ENCODE assay signal across 10 cellular contexts in the genomic region with DNA sequence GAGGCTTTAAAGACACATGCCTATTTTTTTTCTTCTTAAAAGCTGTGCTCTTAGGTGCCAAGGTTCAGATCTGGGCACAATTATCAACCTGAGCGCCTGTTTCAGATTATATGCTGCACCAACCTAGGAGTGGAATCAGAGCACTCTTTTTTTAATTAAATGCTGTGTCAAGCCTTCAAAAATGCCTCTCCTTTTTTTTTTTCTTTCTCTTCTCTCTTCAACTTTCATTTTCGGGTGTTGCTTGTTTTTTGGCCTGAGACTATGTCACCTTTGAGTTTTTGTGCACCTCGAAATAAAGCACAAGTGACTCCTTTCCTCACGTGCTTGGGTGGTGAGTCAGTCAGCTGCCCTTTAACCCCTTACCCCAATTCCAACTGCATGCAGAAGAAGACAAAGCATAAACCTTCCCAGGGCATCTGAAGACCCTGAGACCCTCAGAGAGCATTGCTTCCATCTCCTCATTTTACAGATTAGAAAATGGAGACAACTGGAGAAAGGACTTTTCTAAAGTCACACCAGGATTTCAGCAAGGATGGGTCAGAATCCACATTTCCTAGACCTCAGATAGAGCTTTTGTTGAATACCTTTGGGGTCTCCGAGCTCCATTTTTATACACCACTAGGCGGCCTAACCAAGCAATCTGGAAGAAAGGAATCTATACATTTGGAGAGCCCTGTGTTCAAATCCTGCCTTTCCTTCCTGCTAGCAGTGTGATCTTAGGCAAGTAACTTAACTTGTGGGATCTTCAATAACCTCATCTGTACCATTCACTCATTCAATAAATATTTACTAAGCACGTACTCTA. TPM values are rescaled to one million over a fixed set of nuclear protein-coding genes. Genes with fewer than 3 reads are reported as not detected.
DNase-seq lines count a peak whose midpoint lies in the region; ATAC-seq and TF ChIP-seq lines count a peak whose summit lies in the region.
"Had no signal": no experiment of that assay in that cellular context is flagged by ENCODE, and none has a peak within 500 bp of the region (broad histone marks: within the 10 kb centered on the region; RNA-seq: fewer than 3 reads in every experiment).

No MANE protein-coding gene starts in this region.

- H3K4me3 ChIP-seq in CD8-positive, alpha-beta T cell (ENCODE audit: low read depth, low read length), result no peak overlapping the region
- peak overlapping the region; percentile 47 for H3K4me3 ChIP-seq in choroid plexus epithelial cell (ENCODE audit: low read depth, low read length)
- peak overlapping the region; percentile 49 for H3K4me3 ChIP-seq in neural progenitor cell

- no peak for ATAC-seq in CD8-positive, alpha-beta T cell
- ATAC-seq in HG02970 (IDR thresholded peaks at IDR 0.05; ENCODE audit: low FRiP score, unreplicated experiment), result peak; percentile 16

- no peaks in the 10 kb centered on the region for H3K4me1 ChIP-seq in CD8-positive, alpha-beta T cell (ENCODE audit: insufficient read depth, low read length)
- peaks cover 61% of the 10 kb centered on the region for H3K4me1 ChIP-seq in neural progenitor cell

- no peak overlapping the region for H3K9ac ChIP-seq in neural progenitor cell

- peak overlapping the region; percentile 9 for H2AFZ ChIP-seq in neural progenitor cell (replicated peaks)

- H3K9me3 ChIP-seq in CD8-positive, alpha-beta T cell (ENCODE audit: low read length), result no peaks in the 10 kb centered on the region
- no peaks in the 10 kb centered on the region for H3K9me3 ChIP-seq in neural progenitor cell (ENCODE audit: low read depth)

- H3K27ac ChIP-seq in CD8-positive, alpha-beta T cell (ENCODE audit: low read depth, low read length), result no peak overlapping the region
- peak overlapping the region; percentile 42 for H3K27ac ChIP-seq in neural progenitor cell

- DNase-seq in CD8-positive, alpha-beta T cell, result no peak
- DNase-seq in choroid plexus epithelial cell (ENCODE audit: low read depth) (peak; percentile 41), neural progenitor cell (ENCODE audit: low spot score) (no peak), H4 (ENCODE audit: low spot score) (no peak), COLO829 (ENCODE audit: low spot score) (no peak)
- DNase-seq in activated CD4-positive, alpha-beta memory T cell treated with anti-CD3 and anti-CD28 coated beads, Interleukin-2, amount 10 ng/mL, durations not matched to agents 7 days and 5 days, result no peak
- DNase-seq in activated T-cell treated with anti-CD3 and anti-CD28 coated beads, Interleukin-2, amount 50 U/mL, for 48 hours, result no peak
- DNase-seq: activated naive CD8-positive, alpha-beta T cell treated with anti-CD3 and anti-CD28 coated beads, Interleukin-2, amount 10 ng/mL, durations not matched to agents 7 days and 5 days; DND-41 had no signal

- peak overlapping the region; percentile 86 for H3K4me2 ChIP-seq in neural progenitor cell

- peaks cover 5% of the 10 kb centered on the region for H4K20me1 ChIP-seq in neural progenitor cell (ENCODE audit: low read depth)

- POLR2A ChIA-PET in CD8-positive, alpha-beta T cell (lab: Charles Lee), result interaction anchor here (1.1 kb wide), 1 partner anchor 12 kb away, joined by 3 read pairs; no protein-coding TSS in a partner anchor
- POLR2A ChIA-PET in activated CD4-positive, alpha-beta memory T cell treated with anti-CD3 and anti-CD28 coated beads, Interleukin-2, amount 10 ng/mL, durations not matched to agents 7 days and 5 days (lab: Charles Lee), result no interaction called here

- H3F3A ChIP-seq in neural progenitor cell (ENCODE audit: low read depth), result peaks cover 40% of the 10 kb centered on the region

- peaks cover 10% of the 10 kb centered on the region for H3K27me3 Mint-ChIP-seq in CD8-positive, alpha-beta T cell (ENCODE audit: low read depth)
- no peaks in the 10 kb centered on the region for H3K27me3 Mint-ChIP-seq in neural progenitor cell (ENCODE audit: insufficient read depth, low read depth)
- H3K27me3 Mint-ChIP-seq in activated CD4-positive, alpha-beta memory T cell treated with anti-CD3 and anti-CD28 coated beads, Interleukin-2, amount 10 ng/mL, durations not matched to agents 7 days and 5 days, result peaks cover 2% of the 10 kb centered on the region

- no peaks in the 10 kb centered on the region for H3K36me3 Mint-ChIP-seq in CD8-positive, alpha-beta T cell
- H3K36me3 Mint-ChIP-seq in neural progenitor cell, result no peaks in the 10 kb centered on the region
- H3K36me3 Mint-ChIP-seq in activated CD4-positive, alpha-beta memory T cell treated with anti-CD3 and anti-CD28 coated beads, Interleukin-2, amount 10 ng/mL, durations not matched to agents 7 days and 5 days (ENCODE audit: low read depth), result no peaks in the 10 kb centered on the region
- H3K36me3 Mint-ChIP-seq: activated naive CD8-positive, alpha-beta T cell treated with anti-CD3 and anti-CD28 coated beads, Interleukin-2, amount 10 ng/mL, durations not matched to agents 7 days and 5 days had no signal

- TF ChIP-seq CTCF in CD8-positive, alpha-beta T cell (IDR thresholded peaks at IDR 0.05), result no peak
- TF ChIP-seq CTCF in choroid plexus epithelial cell (conservative IDR thresholded peaks at IDR 0.05; ENCODE audit: low read depth, low read length), result peak; percentile 23
- no peak for TF ChIP-seq CTCF in neural progenitor cell (IDR thresholded peaks at IDR 0.05)

- no peaks in the 10 kb centered on the region for H3K36me3 ChIP-seq in CD8-positive, alpha-beta T cell (ENCODE audit: insufficient read depth, low read length)
- no peaks in the 10 kb centered on the region for H3K36me3 ChIP-seq in neural progenitor cell

- no peaks in the 10 kb centered on the region for H3K4me1 Mint-ChIP-seq in CD8-positive, alpha-beta T cell (ENCODE audit: low read depth)
- H3K4me1 Mint-ChIP-seq in neural progenitor cell, result peaks cover 59% of the 10 kb centered on the region
- H3K4me1 Mint-ChIP-seq in activated CD4-positive, alpha-beta memory T cell treated with anti-CD3 and anti-CD28 coated beads, Interleukin-2, amount 10 ng/mL, durations not matched to agents 7 days and 5 days, result no peaks in the 10 kb centered on the region
- H3K4me1 Mint-ChIP-seq: activated naive CD8-positive, alpha-beta T cell treated with anti-CD3 and anti-CD28 coated beads, Interleukin-2, amount 10 ng/mL, durations not matched to agents 7 days and 5 days had no signal

- H3K9me3 Mint-ChIP-seq in CD8-positive, alpha-beta T cell, result no peaks in the 10 kb centered on the region
- no peaks in the 10 kb centered on the region for H3K9me3 Mint-ChIP-seq in neural progenitor cell
- H3K9me3 Mint-ChIP-seq in activated CD4-positive, alpha-beta memory T cell treated with anti-CD3 and anti-CD28 coated beads, Interleukin-2, amount 10 ng/mL, durations not matched to agents 7 days and 5 days, result no peaks in the 10 kb centered on the region
- H3K9me3 Mint-ChIP-seq: activated naive CD8-positive, alpha-beta T cell treated with anti-CD3 and anti-CD28 coated beads, Interleukin-2, amount 10 ng/mL, durations not matched to agents 7 days and 5 days had no signal

- H3K79me2 ChIP-seq in neural progenitor cell (ENCODE audit: low read depth), result peaks cover 22% of the 10 kb centered on the region

- no peak overlapping the region for H3K27ac Mint-ChIP-seq in CD8-positive, alpha-beta T cell
- H3K27ac Mint-ChIP-seq in neural progenitor cell, result peak overlapping the region; percentile 92
- H3K27ac Mint-ChIP-seq in activated CD4-positive, alpha-beta memory T cell treated with anti-CD3 and anti-CD28 coated beads, Interleukin-2, amount 10 ng/mL, durations not matched to agents 7 days and 5 days, result no peak overlapping the region
- H3K27ac Mint-ChIP-seq: activated naive CD8-positive, alpha-beta T cell treated with anti-CD3 and anti-CD28 coated beads, Interleukin-2, amount 10 ng/mL, durations not matched to agents 7 days and 5 days had no signal

- H3K4me3 Mint-ChIP-seq in CD8-positive, alpha-beta T cell, result peak overlapping the region; percentile 15
- peak overlapping the region; percentile 83 for H3K4me3 Mint-ChIP-seq in neural progenitor cell
- no peak overlapping the region for H3K4me3 Mint-ChIP-seq in activated CD4-positive, alpha-beta memory T cell treated with anti-CD3 and anti-CD28 coated beads, Interleukin-2, amount 10 ng/mL, durations not matched to agents 7 days and 5 days
- H3K4me3 Mint-ChIP-seq: activated naive CD8-positive, alpha-beta T cell treated with anti-CD3 and anti-CD28 coated beads, Interleukin-2, amount 10 ng/mL, durations not matched to agents 7 days and 5 days had no signal

- CTCF ChIA-PET in CD8-positive, alpha-beta T cell (lab: Charles Lee), result no interaction called here
- CTCF ChIA-PET in activated CD4-positive, alpha-beta memory T cell treated with anti-CD3 and anti-CD28 coated beads, Interleukin-2, amount 10 ng/mL, durations not matched to agents 7 days and 5 days (lab: Charles Lee), result no interaction called here

- intact Hi-C loops in CD8-positive, alpha-beta T cell (cut with DNase I, micrococcal nuclease), result no loop called here

- no peaks in the 10 kb centered on the region for H3K27me3 ChIP-seq in CD8-positive, alpha-beta T cell (ENCODE audit: insufficient read depth, low read length)
- no peaks in the 10 kb centered on the region for H3K27me3 ChIP-seq in neural progenitor cell

RNA-seq across cellular contexts. Expression of gene PRICKLE2, which starts 0.6 kb away (rescaled TPM):
- total RNA-seq in CD8-positive, alpha-beta T cell, result not detected
- total RNA-seq in neural progenitor cell (ENCODE audit: low replicate concordance), result 10.7 and 11.5 TPM in 2 replicates
- total RNA-seq in activated CD4-positive, alpha-beta memory T cell treated with anti-CD3 and anti-CD28 coated beads, Interleukin-2, amount 10 ng/mL, durations not matched to agents 7 days and 5 days, result not detected
- total RNA-seq in H4 (2014; rRNA removed; shearing (Covaris generic)), result 2.5 and 3.1 TPM in 2 replicates
- total RNA-seq: activated naive CD8-positive, alpha-beta T cell treated with anti-CD3 and anti-CD28 coated beads, Interleukin-2, amount 10 ng/mL, durations not matched to agents 7 days and 5 days had no signal
